In genomic region chr16:13909872-13910303, GRCh38 we compare ENCODE assay signal across 11 cellular contexts. TPM values are rescaled to one million over a fixed set of nuclear protein-coding genes. Genes with fewer than 3 reads are reported as not detected.
DNase-seq lines count a peak whose midpoint lies in the region; ATAC-seq, FAIRE-seq and TF ChIP-seq lines count a peak whose summit lies in the region.
"Had no signal": no experiment of that assay in that cellular context is flagged by ENCODE, and none has a peak within 500 bp of the region (broad histone marks: within the 10 kb centered on the region; RNA-seq: fewer than 3 reads in every experiment).

No MANE protein-coding gene starts in this region.

- TF ChIP-seq POLR2A in endothelial cell of umbilical vein (IDR thresholded peaks at IDR 0.05; ENCODE audit: low read depth, low read length), result no peak

- H2AFZ ChIP-seq in endothelial cell of umbilical vein (ENCODE audit: low read depth, low read length), result no peak overlapping the region

- FAIRE-seq in endothelial cell of umbilical vein (lab: Jason Lieb, UNC), result no peak

- DNase-seq in DMS53 (lab: John Stamatoyannopoulos, UW) (peak; percentile 5), DMS53 treated with DMSO at 0.1 percent for 48 hours (lab: John Stamatoyannopoulos, UW; ENCODE audit: unreplicated experiment) (no peak), endothelial cell of umbilical vein (ENCODE audit: low read depth, low spot score) (peak; percentile 13), aorta (peak; percentile 84 to 87)
- DNase-seq: activated T-cell treated with anti-CD3 and anti-CD28 coated beads, Interleukin-2, amount 50 U/mL, for 4 hours had no signal

- H3K79me2 ChIP-seq in endothelial cell of umbilical vein (ENCODE audit: control insufficient read depth, insufficient read depth, low read length), result no peaks in the 10 kb centered on the region

- H3K4me3 ChIP-seq in endothelial cell of umbilical vein (replicated peaks in 1 of 3; ENCODE audit: insufficient read depth in 1 of 3, low read depth in 1 of 3, low read length in 3 of 3) (no peak overlapping the region), liver (ENCODE audit: low read depth in 1 of 3, low read length in 3 of 3) (no peak overlapping the region), aorta (ENCODE audit: low read length in 2 of 2) (no peak overlapping the region)

- 18% methylated on average over 3 of the region's 3 CpGs for WGBS in liver
- WGBS in aorta, 2 donors, result 3 to 5% methylated on average over 3 of the region's 3 CpGs

- H3K4me2 ChIP-seq in endothelial cell of umbilical vein (ENCODE audit: insufficient read depth, low read length), result no peak overlapping the region

- peak; percentile 38 to 46 for TF ChIP-seq RAD21 in liver (IDR thresholded peaks at IDR 0.05)

- H4K20me1 ChIP-seq in endothelial cell of umbilical vein (replicated peaks; ENCODE audit: control insufficient read depth, extremely low read depth, insufficient read depth, low read length), result no peaks in the 10 kb centered on the region

- intact Hi-C loops in endothelial cell of umbilical vein (cut with micrococcal nuclease) (no loop called here), aorta (cut with DNase I) (loop anchor here in 1 of 2 donors (5.0 kb wide), 1 partner anchor 43 kb away; no protein-coding TSS in a partner anchor)

- TF ChIP-seq CTCF in endothelial cell of umbilical vein (IDR thresholded peaks at IDR 0.05; ENCODE audit: extremely low read depth in 1 of 2, insufficient read depth in 1 of 2, low read depth in 1 of 2, low read length in 2 of 2) (no peak), liver (IDR thresholded peaks at IDR 0.05; ENCODE audit: low read depth, low read length, missing input control) (peak; percentile 28)

- dilution Hi-C loops in endothelial cell of umbilical vein (cut with MboI; ENCODE audit: extremely low pct_ligation_motif_present, low sequenced_read_pairs), result no loop called here

- peak; percentile 91 for ATAC-seq in aorta (ENCODE audit: low FRiP score)
- ATAC-seq in GM18909 (IDR thresholded peaks at IDR 0.05; ENCODE audit: poor library complexity, unreplicated experiment), result no peak
- ATAC-seq in HG03342 (IDR thresholded peaks at IDR 0.05; ENCODE audit: unreplicated experiment), result no peak
- no peak for ATAC-seq in HG02642 (IDR thresholded peaks at IDR 0.05; ENCODE audit: poor library complexity, unreplicated experiment)
- ATAC-seq: activated T-cell treated with anti-CD3 and anti-CD28 coated beads, Interleukin-2, amount 50 U/mL, for 4 hours had no signal

- H3K9me3 ChIP-seq in endothelial cell of umbilical vein (replicated peaks; ENCODE audit: control insufficient read depth, insufficient read depth, low read length) (no peaks in the 10 kb centered on the region), liver (ENCODE audit: control insufficient read depth in 4 of 4, low read length in 3 of 4) (no peaks in the 10 kb centered on the region), aorta (ENCODE audit: control insufficient read depth, low read length) (no peaks in the 10 kb centered on the region)

- no peaks in the 10 kb centered on the region for H3K9me1 ChIP-seq in endothelial cell of umbilical vein (replicated peaks; ENCODE audit: control insufficient read depth, extremely low read depth, insufficient read depth, low read length)

- POLR2A ChIA-PET in endothelial cell of umbilical vein (lab: Charles Lee), result no interaction called here

- BruUV-seq in endothelial cell of umbilical vein (replicated peaks; lab: Mats Ljungman, UMichigan), result no TSS peak

- CTCF ChIA-PET in endothelial cell of umbilical vein (lab: Charles Lee), result interaction anchor here (1.5 kb wide), 1 partner anchor 13 kb away, joined by 3 read pairs; no protein-coding TSS in a partner anchor

- H3K36me3 ChIP-seq in endothelial cell of umbilical vein (ENCODE audit: control insufficient read depth in 2 of 2, extremely low read depth in 1 of 2, insufficient read depth in 2 of 2, low read length in 2 of 2) (no peaks in the 10 kb centered on the region), liver (ENCODE audit: control insufficient read depth in 4 of 4, insufficient read depth in 3 of 4, low read depth in 1 of 4, low read length in 3 of 4) (no peaks in the 10 kb centered on the region), aorta (ENCODE audit: control insufficient read depth in 1 of 2, insufficient read depth in 2 of 2, low read length in 1 of 2) (no peaks in the 10 kb centered on the region)

- H3K4me1 ChIP-seq in endothelial cell of umbilical vein (ENCODE audit: control insufficient read depth, extremely low read depth, insufficient read depth, low read length) (no peaks in the 10 kb centered on the region), liver (ENCODE audit: control insufficient read depth in 4 of 4, insufficient read depth in 4 of 4, low read length in 3 of 4) (peaks cover 7 to 28% (median 19%) of the 10 kb centered on the region in 4 donors), aorta (ENCODE audit: control insufficient read depth in 1 of 2, insufficient read depth in 2 of 2, low read length in 2 of 2) (peaks cover 0 to 1% of the 10 kb centered on the region in 2 donors)

- no peak overlapping the region for H3K27ac ChIP-seq in endothelial cell of umbilical vein (ENCODE audit: insufficient read depth, low read depth, low read length)
- H3K27ac ChIP-seq in liver (ENCODE audit: low read depth in 1 of 2, low read length in 2 of 2), result peak overlapping the region; percentile 82 to 83
- no peak overlapping the region for H3K27ac ChIP-seq in aorta (ENCODE audit: low read depth in 1 of 2, low read length in 2 of 2)
- H3K27ac ChIP-seq: 22Rv1, epithelial cell of prostate had no signal

- H3K27me3 ChIP-seq in endothelial cell of umbilical vein (ENCODE audit: control insufficient read depth in 2 of 2, insufficient read depth in 2 of 2, low read length in 2 of 2) (peaks cover 0 to 2% of the 10 kb centered on the region in 2 experiments), liver (ENCODE audit: control insufficient read depth in 4 of 4, insufficient read depth in 4 of 4, low read length in 3 of 4) (no peaks in the 10 kb centered on the region), aorta (ENCODE audit: control insufficient read depth in 1 of 2, insufficient read depth in 2 of 2, low read length in 1 of 2) (no peaks in the 10 kb centered on the region)

- H3K9ac ChIP-seq in endothelial cell of umbilical vein (replicated peaks; ENCODE audit: extremely low read depth, insufficient read depth, low read length) (no peak overlapping the region), liver (ENCODE audit: low read depth in 1 of 2, low read length in 2 of 2) (peak overlapping the region in 1 of 2 donors; percentile 76)

TF ChIP-seq in endothelial cell of umbilical vein, 7 proteins besides CTCF, POLR2A, EP300 and RAD21:
- TF ChIP-seq JUN (IDR thresholded peaks at IDR 0.05; ENCODE audit: borderline replicate concordance, insufficient read depth, insufficient read length, low read depth) (no peak), MYC (IDR thresholded peaks at IDR 0.05; ENCODE audit: low read depth, low read length) (no peak), GATA2 (IDR thresholded peaks at IDR 0.05; ENCODE audit: insufficient read depth, insufficient read length, low read depth, low read length) (no peak), MAX (IDR thresholded peaks at IDR 0.05; ENCODE audit: insufficient read depth, insufficient read length) (no peak), EZH2 (IDR thresholded peaks at IDR 0.05; ENCODE audit: borderline replicate concordance, low read depth, low read length, severe bottlenecking) (no peak), FOS (IDR thresholded peaks at IDR 0.05; ENCODE audit: borderline replicate concordance, insufficient read depth, low read length) (no peak), POLR2AphosphoS5 (IDR thresholded peaks at IDR 0.05; ENCODE audit: insufficient read depth, low read depth, low read length) (no peak)

TF ChIP-seq in liver, 16 proteins besides CTCF, POLR2A, EP300 and RAD21 (continues in another document):
- TF ChIP-seq MAX (IDR thresholded peaks at IDR 0.05) (peak; percentile 91), NR2F2 (IDR thresholded peaks at IDR 0.05) (peak; percentile 46), HNF4A (conservative IDR thresholded peaks at IDR 0.05) (peak; percentile 94 to 96), FOXA1 (IDR thresholded peaks at IDR 0.05) (peak; percentile 64), RXRA (IDR thresholded peaks at IDR 0.05) (peak; percentile 66 to 86), EGR1 (IDR thresholded peaks at IDR 0.05; ENCODE audit: low read depth in 2 of 2) (peak in 1 of 2 donors; percentile 39), SP1 (IDR thresholded peaks at IDR 0.05) (peak; percentile 94), TAF1 (conservative IDR thresholded peaks at IDR 0.05) (no peak), HNF4G (IDR thresholded peaks at IDR 0.05) (peak; percentile 88), FOXA2 (IDR thresholded peaks at IDR 0.05) (peak; percentile 70)

RNA-seq across cellular contexts. Expression of gene ERCC4, which starts 10.1 kb away (rescaled TPM):
- total RNA-seq in endothelial cell of umbilical vein (15.1 and 17.1 TPM in 2 replicates), liver (1 to 10 TPM; 3.6 to 6.1 TPM), aorta (10 to 100 TPM in 1 of 2 donors, 1 to 10 TPM in 1; 9.1 to 14.0 TPM)
- polyA plus RNA-seq in endothelial cell of umbilical vein (3.0 and 4.9 TPM in 2 replicates), liver (10 to 100 TPM in 1 of 2 donors, 1 to 10 TPM in 1; 1.6 to 11.1 TPM), aorta (1 to 10 TPM; 2.2 to 6.4 TPM)
- polyA plus RNA-seq in endothelial cell of umbilical vein (2011; cell fraction: cytosol; rRNA removed), result 2.0 and 2.4 TPM in 2 replicates
- 3.4 and 5.5 TPM in 2 replicates for polyA plus RNA-seq in endothelial cell of umbilical vein (2011; cell fraction: nucleus; rRNA removed)
- 9.6 and 12.5 TPM in 2 replicates for polyA plus RNA-seq in endothelial cell of umbilical vein (2012)
- polyA minus RNA-seq in endothelial cell of umbilical vein, result 16.2 and 25.2 TPM in 2 replicates
- polyA minus RNA-seq in endothelial cell of umbilical vein (2011; cell fraction: cytosol; rRNA and poly(A)+ RNA removed), result 27.7 TPM
- 8.7 and 13.6 TPM in 2 replicates for polyA minus RNA-seq in endothelial cell of umbilical vein (2011; cell fraction: nucleus; rRNA and poly(A)+ RNA removed)

Comparison
In these comparisons a context has a peak if more than half of its experiments do, and no peak if none do; other contexts are left out.
1. H3K27ac ChIP-seq: peak in liver (2 of 2); none in endothelial cell of umbilical vein (single experiment) and aorta (0 of 2).